8 cellular contexts compared by ENCODE assay signal in genomic region chr16:18925306-18926188, GRCh38. TPM values are rescaled to one million over a fixed set of nuclear protein-coding genes. Genes with fewer than 3 reads are reported as not detected.
A peak's percentile ranks its signal among the peaks of the same experiment; 100 is the strongest.
DNase-seq lines count a peak whose midpoint lies in the region; ATAC-seq and TF ChIP-seq lines count a peak whose summit lies in the region.
"Not testable (repeated sequence)": the region's sequence is repeated elsewhere in the genome, so short reads cannot be mapped to it uniquely, and the experiment has no call there.

No MANE protein-coding gene starts in this region.

- POLR2A ChIA-PET in Panc1 (lab: Charles Lee), result interaction anchor here (0.7 kb wide), 2 partner anchors 12 to 32 kb away, joined by 4 to 11 read pairs; no protein-coding TSS in a partner anchor

- peak overlapping the region; percentile 83 for H3K27ac ChIP-seq in C4-2B
- peak overlapping the region; percentile 89 for H3K27ac ChIP-seq in Panc1 (ENCODE audit: low read length)
- H3K27ac ChIP-seq in mesodermal cell (ENCODE audit: low read depth, low read length, severe bottlenecking), result peak overlapping the region; percentile 78

- not testable (repeated sequence) for H3K36me3 ChIP-seq in Panc1 (ENCODE audit: control insufficient read depth, insufficient read depth, low read length); mesodermal cell (ENCODE audit: control insufficient read depth, insufficient read depth, low read length)

- H3K4me1 ChIP-seq in Panc1 (ENCODE audit: control insufficient read depth, insufficient read depth, low read length); mesodermal cell (ENCODE audit: control insufficient read depth, insufficient read depth, low read length, poor library complexity, severe bottlenecking): not testable (repeated sequence)

- CTCF ChIA-PET in Panc1 (lab: Charles Lee), result not testable (repeated sequence)

- WGBS in mesodermal cell (ENCODE audit: insufficient coverage in 2 of 2), 2 experiments, result 0% methylated on average over 26 to 37 of the region's 68 CpGs

- H3K9me3 ChIP-seq in Panc1 (ENCODE audit: control insufficient read depth, insufficient read depth, low read depth, low read length); mesodermal cell (ENCODE audit: control insufficient read depth, low read length): not testable (repeated sequence)

- ATAC-seq in GM21367 (IDR thresholded peaks at IDR 0.05; ENCODE audit: unreplicated experiment) (peak; percentile 32), HG03457 (IDR thresholded peaks at IDR 0.05; ENCODE audit: unreplicated experiment) (peak; percentile 30), Panc1 (peak; percentile 81)

- not testable (repeated sequence) for H3K27me3 ChIP-seq in Panc1 (ENCODE audit: control insufficient read depth, insufficient read depth, low read length)

- in situ Hi-C loops in Panc1 (cut with HindIII; ENCODE audit: low pct_unique_long_range_greater_than_20kb, low sequenced_read_pairs), result not testable (repeated sequence)

- BruUV-seq in Panc1 (replicated peaks; lab: Mats Ljungman, UMichigan), result not testable (repeated sequence)

- not testable (repeated sequence) for TF ChIP-seq CTCF in C4-2B (conservative IDR thresholded peaks at IDR 0.05); Panc1 (IDR thresholded peaks at IDR 0.05); epithelial cell of esophagus (IDR thresholded peaks at IDR 0.05; ENCODE audit: insufficient read depth, low read depth, low read length, missing control alignments)

- DNase-seq in Panc1 (ENCODE audit: low read depth, low spot score), result not testable (repeated sequence)
- peak; percentile 66 for DNase-seq in activated T-cell treated with anti-CD3 and anti-CD28 coated beads for 48 hours (ENCODE audit: low read depth)
- peak; percentile 63 for DNase-seq in epithelial cell of esophagus (ENCODE audit: low read depth)
- DNase-seq in stimulated activated CD4-positive, alpha-beta T cell treated with anti-CD3 and anti-CD28 coated beads, TNF-alpha, amount 100 ng/mL, for 24 hours (ENCODE audit: low read depth in 3 of 3), result peak; percentile 15 to 63 (median 31)

- H3K4me3 ChIP-seq in Panc1 (ENCODE audit: low read depth in 2 of 2, low read length in 2 of 2), result peak overlapping the region; percentile 80 to 95
- peak overlapping the region; percentile 70 for H3K4me3 ChIP-seq in epithelial cell of esophagus (ENCODE audit: low read length)
- peak overlapping the region; percentile 63 for H3K4me3 ChIP-seq in mesodermal cell (ENCODE audit: extremely low read depth, insufficient read depth, low read length, poor library complexity, severe bottlenecking)

- intact Hi-C loops in Panc1 (cut with micrococcal nuclease; ENCODE audit: unreplicated experiment), result not testable (repeated sequence)

RNA-seq across cellular contexts. Expression of gene SMG1, which starts 0.7 kb away (rescaled TPM):
- total RNA-seq in Panc1 (2021; ENCODE audit: unreplicated experiment), result 113 TPM
- polyA plus RNA-seq in Panc1 (2012; ENCODE audit: insufficient read length), result 30.3 TPM
- polyA plus RNA-seq in mesodermal cell (2013, experiment 1 of 2), result 18.2 TPM
- 15.6 TPM for polyA plus RNA-seq in mesodermal cell (2013, experiment 2 of 2)

RNA-seq across cellular contexts. Expression of gene TMC7, which starts 58.2 kb away (rescaled TPM):
- 5.1 TPM for total RNA-seq in Panc1 (2021; ENCODE audit: unreplicated experiment)
- 2.8 TPM for polyA plus RNA-seq in Panc1 (2012; ENCODE audit: insufficient read length)
- 6.5 TPM for polyA plus RNA-seq in mesodermal cell (2013, experiment 1 of 2)
- polyA plus RNA-seq in mesodermal cell (2013, experiment 2 of 2), result 5.7 TPM

Comparison
In these comparisons a context has a peak if more than half of its experiments do, and no peak if none do; other contexts are left out.
1. ATAC-seq: peak in every context shown above with its lines; median percentile 81 in Panc1; 32 in GM21367; 30 in HG03457.